ENCODE assay signal across 14 cellular contexts in genomic region chr9:114488398-114489129, GRCh38. TPM values are rescaled to one million over a fixed set of nuclear protein-coding genes. Genes with fewer than 3 reads are reported as not detected.
DNase-seq lines count a peak whose midpoint lies in the region; ATAC-seq and TF ChIP-seq lines count a peak whose summit lies in the region.
"Had no signal": no experiment of that assay in that cellular context is flagged by ENCODE, and none has a peak within 500 bp of the region (broad histone marks: within the 10 kb centered on the region; RNA-seq: fewer than 3 reads in every experiment).

No MANE protein-coding gene starts in this region.

- no peaks in the 10 kb centered on the region for H3K27me3 Mint-ChIP-seq in CD4-positive, CD25-positive, alpha-beta regulatory T cell
- no peaks in the 10 kb centered on the region for H3K27me3 Mint-ChIP-seq in effector memory CD8-positive, alpha-beta T cell
- H3K27me3 Mint-ChIP-seq in activated T-cell treated with anti-CD3 and anti-CD28 coated beads, Interleukin-2, amount 50 U/mL, for 24 hours = no peaks in the 10 kb centered on the region
- H3K27me3 Mint-ChIP-seq in CD8-positive, alpha-beta T cell (ENCODE audit: low read depth) = no peaks in the 10 kb centered on the region

- no peaks in the 10 kb centered on the region for H3K9me3 Mint-ChIP-seq in CD4-positive, CD25-positive, alpha-beta regulatory T cell
- no peaks in the 10 kb centered on the region for H3K9me3 Mint-ChIP-seq in effector memory CD8-positive, alpha-beta T cell
- H3K9me3 Mint-ChIP-seq in activated T-cell treated with anti-CD3 and anti-CD28 coated beads, Interleukin-2, amount 50 U/mL, for 24 hours = peaks cover 4% of the 10 kb centered on the region
- H3K9me3 Mint-ChIP-seq in CD8-positive, alpha-beta T cell = no peaks in the 10 kb centered on the region

- TF ChIP-seq CTCF in GM13977 (IDR thresholded peaks at IDR 0.05; ENCODE audit: extremely low read depth, insufficient read depth, missing control alignments) = no peak
- TF ChIP-seq CTCF in CD8-positive, alpha-beta T cell (IDR thresholded peaks at IDR 0.05) = no peak

- DNase-seq in CD4-positive, CD25-positive, alpha-beta regulatory T cell = no peak
- DNase-seq in GM13977 (ENCODE audit: low spot score) = peak; percentile 41
- DNase-seq in NCI-H524 treated with DMSO at 0.1 percent for 48 hours (lab: John Stamatoyannopoulos, UW) = peak; percentile 63
- DNase-seq in effector memory CD8-positive, alpha-beta T cell = no peak
- DNase-seq in NCI-H1048 (lab: John Stamatoyannopoulos, UW) = no peak
- DNase-seq in activated T-cell treated with anti-CD3 and anti-CD28 coated beads, Interleukin-2, amount 50 U/mL, for 24 hours = no peak
- DNase-seq in CD8-positive, alpha-beta T cell = no peak
- no peak for DNase-seq in activated naive CD4-positive, alpha-beta T cell (lab: John Stamatoyannopoulos, UW)
- DNase-seq: ACHN, BE2C, DMS153, GM23248, NCI-H446, PC-3 had no signal

- H3K36me3 Mint-ChIP-seq in CD4-positive, CD25-positive, alpha-beta regulatory T cell = no peaks in the 10 kb centered on the region
- peaks cover 67% of the 10 kb centered on the region for H3K36me3 Mint-ChIP-seq in effector memory CD8-positive, alpha-beta T cell (ENCODE audit: insufficient read depth)
- no peaks in the 10 kb centered on the region for H3K36me3 Mint-ChIP-seq in activated T-cell treated with anti-CD3 and anti-CD28 coated beads, Interleukin-2, amount 50 U/mL, for 24 hours (ENCODE audit: low read depth)
- H3K36me3 Mint-ChIP-seq in CD8-positive, alpha-beta T cell = no peaks in the 10 kb centered on the region

- no peak for ATAC-seq in CD4-positive, CD25-positive, alpha-beta regulatory T cell (ENCODE audit: low read depth in 2 of 2)
- ATAC-seq in effector memory CD8-positive, alpha-beta T cell (replicated peaks) = no peak
- ATAC-seq in CD8-positive, alpha-beta T cell = no peak

- in situ Hi-C loops in GM13977 (cut with MboI; ENCODE audit: low pct_unique_long_range_greater_than_20kb, low sequenced_read_pairs, unreplicated experiment) = no loop called here

- intact Hi-C loops in CD8-positive, alpha-beta T cell (cut with DNase I, micrococcal nuclease) = loop anchor here in 1 of 2 experiments (5.0 kb wide), 1 partner anchor 81 kb away; no protein-coding TSS in a partner anchor

- no peaks in the 10 kb centered on the region for H3K9me3 ChIP-seq in CD4-positive, CD25-positive, alpha-beta regulatory T cell (ENCODE audit: control insufficient read depth in 2 of 2, low read length in 2 of 2)
- no peaks in the 10 kb centered on the region for H3K9me3 ChIP-seq in CD8-positive, alpha-beta T cell (ENCODE audit: low read length)
- H3K9me3 ChIP-seq: BE2C had no signal

- no peaks in the 10 kb centered on the region for H3K36me3 ChIP-seq in CD4-positive, CD25-positive, alpha-beta regulatory T cell (ENCODE audit: control insufficient read depth, insufficient read depth, low read length)
- no peaks in the 10 kb centered on the region for H3K36me3 ChIP-seq in CD8-positive, alpha-beta T cell (ENCODE audit: insufficient read depth, low read length)
- H3K36me3 ChIP-seq: BE2C had no signal

- POLR2A ChIA-PET in CD8-positive, alpha-beta T cell (lab: Charles Lee) = interaction anchor here (1.4 kb wide), 1 partner anchor 14 kb away, joined by 3 read pairs; no protein-coding TSS in a partner anchor

- H3K27me3 ChIP-seq in CD4-positive, CD25-positive, alpha-beta regulatory T cell (ENCODE audit: control insufficient read depth, insufficient read depth, low read length) = no peaks in the 10 kb centered on the region
- no peaks in the 10 kb centered on the region for H3K27me3 ChIP-seq in CD8-positive, alpha-beta T cell (ENCODE audit: insufficient read depth, low read length)

- CTCF ChIA-PET in CD8-positive, alpha-beta T cell (lab: Charles Lee) = interaction anchor here (0.7 to 7.2 kb wide), 20 partner anchors 9 to 172 kb away, joined by 3 to 119 read pairs (median 4); partner anchors contain the start of gene WHRN

- no peak overlapping the region for H3K4me3 ChIP-seq in CD4-positive, CD25-positive, alpha-beta regulatory T cell (ENCODE audit: low read depth, low read length)
- H3K4me3 ChIP-seq in CD8-positive, alpha-beta T cell (ENCODE audit: low read depth, low read length) = no peak overlapping the region
- H3K4me3 ChIP-seq: GM23248 had no signal

- peaks cover 17% of the 10 kb centered on the region for H3K4me1 ChIP-seq in CD4-positive, CD25-positive, alpha-beta regulatory T cell (ENCODE audit: control insufficient read depth, insufficient read depth, low read length, poor library complexity, severe bottlenecking)
- H3K4me1 ChIP-seq in CD8-positive, alpha-beta T cell (ENCODE audit: insufficient read depth, low read length) = peaks cover 6% of the 10 kb centered on the region
- H3K4me1 ChIP-seq: BE2C had no signal

- H3K4me3 Mint-ChIP-seq in CD4-positive, CD25-positive, alpha-beta regulatory T cell = no peak overlapping the region
- H3K4me3 Mint-ChIP-seq in effector memory CD8-positive, alpha-beta T cell = peak overlapping the region in 1 of 2 donors; percentile 0
- H3K4me3 Mint-ChIP-seq in activated T-cell treated with anti-CD3 and anti-CD28 coated beads, Interleukin-2, amount 50 U/mL, for 24 hours = no peak overlapping the region
- H3K4me3 Mint-ChIP-seq in CD8-positive, alpha-beta T cell = no peak overlapping the region

- peak overlapping the region in 2 of 3 donors; percentile 4 to 57 for H3K27ac Mint-ChIP-seq in CD4-positive, CD25-positive, alpha-beta regulatory T cell
- peak overlapping the region; percentile 0 to 86 for H3K27ac Mint-ChIP-seq in effector memory CD8-positive, alpha-beta T cell
- no peak overlapping the region for H3K27ac Mint-ChIP-seq in activated T-cell treated with anti-CD3 and anti-CD28 coated beads, Interleukin-2, amount 50 U/mL, for 24 hours
- H3K27ac Mint-ChIP-seq in CD8-positive, alpha-beta T cell = no peak overlapping the region

- H3K27ac ChIP-seq in CD4-positive, CD25-positive, alpha-beta regulatory T cell (ENCODE audit: insufficient read depth, low read length, poor library complexity, severe bottlenecking) = no peak overlapping the region
- no peak overlapping the region for H3K27ac ChIP-seq in CD8-positive, alpha-beta T cell (ENCODE audit: low read depth, low read length)
- H3K27ac ChIP-seq: GM23248 had no signal

- H3K4me1 Mint-ChIP-seq in CD4-positive, CD25-positive, alpha-beta regulatory T cell = peaks cover 18 to 30% (median 26%) of the 10 kb centered on the region in 4 donors
- H3K4me1 Mint-ChIP-seq in effector memory CD8-positive, alpha-beta T cell (ENCODE audit: low read depth in 2 of 2) = peaks cover 20 to 38% of the 10 kb centered on the region in 2 donors
- peaks cover 33% of the 10 kb centered on the region for H3K4me1 Mint-ChIP-seq in activated T-cell treated with anti-CD3 and anti-CD28 coated beads, Interleukin-2, amount 50 U/mL, for 24 hours (ENCODE audit: low read depth)
- peaks cover 11% of the 10 kb centered on the region for H3K4me1 Mint-ChIP-seq in CD8-positive, alpha-beta T cell (ENCODE audit: low read depth)

RNA-seq across cellular contexts. Expression of gene WHRN, which starts 16.7 kb away (rescaled TPM):
- 24.2 TPM for total RNA-seq in CD4-positive, CD25-positive, alpha-beta regulatory T cell
- polyA plus RNA-seq in CD4-positive, CD25-positive, alpha-beta regulatory T cell = 1 to 10 TPM in 3 of 4 donors, under 1 TPM in 1; 1.00 to 1.5 (median 1.4) TPM
- 10 to 100 TPM; 41.9 to 45.5 TPM for total RNA-seq in CD8-positive, alpha-beta T cell

Comparison
In these comparisons a context has a peak if more than half of its experiments do, and no peak if none do; other contexts are left out.
1. DNase-seq: peak in GM13977 (single experiment) and NCI-H524 treated with DMSO at 0.1 percent for 48 hours (single experiment); none in CD4-positive, CD25-positive, alpha-beta regulatory T cell (0 of 3), effector memory CD8-positive, alpha-beta T cell (0 of 3), NCI-H1048 (single experiment), activated T-cell treated with anti-CD3 and anti-CD28 coated beads, Interleukin-2, amount 50 U/mL, for 24 hours (single experiment), CD8-positive, alpha-beta T cell (0 of 7) and activated naive CD4-positive, alpha-beta T cell (0 of 4).
2. H3K27ac Mint-ChIP-seq: peak in CD4-positive, CD25-positive, alpha-beta regulatory T cell (2 of 3) and effector memory CD8-positive, alpha-beta T cell (2 of 2); none in activated T-cell treated with anti-CD3 and anti-CD28 coated beads, Interleukin-2, amount 50 U/mL, for 24 hours (single experiment) and CD8-positive, alpha-beta T cell (single experiment).